7 cellular contexts compared by ENCODE assay signal in the genomic region with DNA sequence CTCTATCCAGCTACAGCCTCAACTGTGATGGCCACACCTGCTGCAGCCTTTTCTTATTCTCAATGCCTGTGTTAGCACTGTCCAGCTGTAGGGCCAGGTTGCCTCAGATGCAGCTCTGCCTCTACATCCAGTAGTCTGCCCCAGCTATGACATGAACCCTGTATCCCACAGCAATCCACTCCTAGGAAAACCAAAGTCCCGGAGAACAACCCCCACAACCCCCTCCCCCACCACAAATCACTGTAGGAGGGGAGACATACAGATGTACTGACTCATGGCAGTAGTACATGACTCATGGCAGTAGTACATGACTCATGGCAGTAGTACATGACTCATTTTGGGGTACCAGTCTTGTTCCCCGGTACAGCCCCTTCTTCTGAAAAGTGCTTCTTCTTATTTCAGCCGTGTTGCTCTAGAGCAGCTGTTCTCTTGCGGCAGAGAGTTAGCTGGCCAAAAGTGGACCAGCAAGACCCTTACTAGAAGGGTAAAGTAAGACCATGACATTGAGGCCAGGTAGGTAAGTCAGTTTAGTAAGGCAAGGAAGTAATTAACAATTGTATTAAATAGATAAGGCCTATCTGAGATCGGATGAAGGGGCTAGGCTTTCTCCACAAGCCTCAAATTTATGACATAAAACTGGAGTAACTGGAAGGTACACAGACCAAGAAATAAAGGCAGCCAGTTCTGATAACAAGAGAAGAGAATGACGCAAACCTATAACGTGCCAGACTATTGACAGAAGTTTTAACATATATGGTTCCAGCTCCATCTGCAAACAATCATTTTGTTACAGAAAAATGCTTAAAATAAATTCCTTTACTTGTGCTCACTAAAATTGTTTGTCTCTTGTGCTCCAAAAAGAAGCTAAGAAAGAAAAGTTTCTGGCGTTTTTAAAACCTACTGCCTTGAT.
DNase-seq lines count a peak whose midpoint lies in the region; ATAC-seq and TF ChIP-seq lines count a peak whose summit lies in the region.

No MANE protein-coding gene starts in this region.

- peaks cover 0 to 7% (median 0%) of the 10 kb centered on the region in 3 experiments for H3K9me3 ChIP-seq in naive thymus-derived CD4-positive, alpha-beta T cell (ENCODE audit: control insufficient read depth in 2 of 3, low read length in 3 of 3)

- no peaks in the 10 kb centered on the region for H3K36me3 ChIP-seq in naive thymus-derived CD4-positive, alpha-beta T cell (ENCODE audit: control insufficient read depth in 2 of 3, insufficient read depth in 3 of 3, low read length in 3 of 3)

- intact Hi-C loops in naive thymus-derived CD4-positive, alpha-beta T cell (cut with micrococcal nuclease), result no loop called here

- H3K27ac ChIP-seq in naive thymus-derived CD4-positive, alpha-beta T cell (ENCODE audit: low read depth, low read length), result no peak overlapping the region

- peak; percentile 87 for DNase-seq in RPMI7951 (ENCODE audit: low read depth)
- peak; percentile 36 for DNase-seq in renal cortical epithelial cell (ENCODE audit: low read depth)
- DNase-seq in NCI-H524 treated with DMSO at 0.1 percent for 48 hours (lab: John Stamatoyannopoulos, UW), result no peak
- no peak for DNase-seq in naive thymus-derived CD4-positive, alpha-beta T cell
- DNase-seq in endothelial cell (ENCODE audit: low spot score), result no peak

- ATAC-seq in GM19035 (IDR thresholded peaks at IDR 0.05; ENCODE audit: unreplicated experiment) (peak; percentile 93), HG02759 (IDR thresholded peaks at IDR 0.05; ENCODE audit: unreplicated experiment) (peak; percentile 90)
- ATAC-seq in naive thymus-derived CD4-positive, alpha-beta T cell, result no peak

- no peaks in the 10 kb centered on the region for H3K4me1 ChIP-seq in naive thymus-derived CD4-positive, alpha-beta T cell (ENCODE audit: control insufficient read depth in 2 of 2, insufficient read depth in 2 of 2, low read length in 2 of 2)

- H3K9me3 Mint-ChIP-seq in naive thymus-derived CD4-positive, alpha-beta T cell, result peaks cover 0 to 12% (median under 1%) of the 10 kb centered on the region in 11 donors
- H3K9me3 Mint-ChIP-seq in endothelial cell (ENCODE audit: unreplicated experiment), result no peaks in the 10 kb centered on the region

- H3K4me1 Mint-ChIP-seq in naive thymus-derived CD4-positive, alpha-beta T cell, result no peaks in the 10 kb centered on the region
- H3K4me1 Mint-ChIP-seq in endothelial cell (ENCODE audit: unreplicated experiment), result no peaks in the 10 kb centered on the region

- H3K27ac Mint-ChIP-seq in naive thymus-derived CD4-positive, alpha-beta T cell, result no peak overlapping the region
- no peak overlapping the region for H3K27ac Mint-ChIP-seq in endothelial cell (ENCODE audit: unreplicated experiment)

- POLR2A ChIA-PET in naive thymus-derived CD4-positive, alpha-beta T cell (lab: Charles Lee), result no interaction called here

- H3K27me3 ChIP-seq in naive thymus-derived CD4-positive, alpha-beta T cell (ENCODE audit: control insufficient read depth in 2 of 2, insufficient read depth in 2 of 2, low read length in 2 of 2), result no peaks in the 10 kb centered on the region

- CTCF ChIA-PET in naive thymus-derived CD4-positive, alpha-beta T cell (lab: Charles Lee), result no interaction called here

- H3K4me3 Mint-ChIP-seq in naive thymus-derived CD4-positive, alpha-beta T cell, result no peak overlapping the region
- no peak overlapping the region for H3K4me3 Mint-ChIP-seq in endothelial cell (ENCODE audit: unreplicated experiment)

- TF ChIP-seq CTCF in endothelial cell (IDR thresholded peaks at IDR 0.05; ENCODE audit: unreplicated experiment), result no peak

- H3K4me3 ChIP-seq in naive thymus-derived CD4-positive, alpha-beta T cell (ENCODE audit: low read length), result no peak overlapping the region

- no peaks in the 10 kb centered on the region for H3K36me3 Mint-ChIP-seq in naive thymus-derived CD4-positive, alpha-beta T cell
- H3K36me3 Mint-ChIP-seq in endothelial cell (ENCODE audit: low read depth, unreplicated experiment), result no peaks in the 10 kb centered on the region

- no peaks in the 10 kb centered on the region for H3K27me3 Mint-ChIP-seq in naive thymus-derived CD4-positive, alpha-beta T cell
- peaks cover 8% of the 10 kb centered on the region for H3K27me3 Mint-ChIP-seq in endothelial cell (ENCODE audit: unreplicated experiment)

Comparison
In these comparisons a context has a peak if more than half of its experiments do, and no peak if none do; other contexts are left out.
1. DNase-seq: peak in RPMI7951 (single experiment) and renal cortical epithelial cell (single experiment); none in NCI-H524 treated with DMSO at 0.1 percent for 48 hours (single experiment), naive thymus-derived CD4-positive, alpha-beta T cell (0 of 9) and endothelial cell (single experiment).